In genomic region chr11:65118097-65118837, GRCh38 we compare ENCODE assay signal across 8 cellular contexts. TPM values are rescaled to one million over a fixed set of nuclear protein-coding genes. Genes with fewer than 3 reads are reported as not detected.
DNase-seq lines count a peak whose midpoint lies in the region; ATAC-seq and TF ChIP-seq lines count a peak whose summit lies in the region.

No MANE protein-coding gene starts in this region.

- intact Hi-C loops in activated CD4-positive, alpha-beta T cell treated with anti-CD3 and anti-CD28 coated beads, Interleukin-2, amount 10 ng/mL, durations not matched to agents 24 days and 14 days (cut with micrococcal nuclease) = no loop called here

- H3K36me3 Mint-ChIP-seq in activated CD4-positive, alpha-beta T cell treated with anti-CD3 and anti-CD28 coated beads, Interleukin-2, amount 10 ng/mL, durations not matched to agents 24 days and 14 days (ENCODE audit: low read depth) = peaks cover 52% of the 10 kb centered on the region

- H3K9me3 Mint-ChIP-seq in activated CD4-positive, alpha-beta T cell treated with anti-CD3 and anti-CD28 coated beads, Interleukin-2, amount 10 ng/mL, durations not matched to agents 24 days and 14 days = no peaks in the 10 kb centered on the region
- no peaks in the 10 kb centered on the region for H3K9me3 Mint-ChIP-seq in stimulated activated naive CD8-positive, alpha-beta T cell treated with anti-CD3 and anti-CD28 coated beads, Interleukin-15, amount 100 ng/mL, for 72 hours

- H3K4me1 Mint-ChIP-seq in activated CD4-positive, alpha-beta T cell treated with anti-CD3 and anti-CD28 coated beads, Interleukin-2, amount 10 ng/mL, durations not matched to agents 24 days and 14 days = peaks cover 37% of the 10 kb centered on the region
- peaks cover 83% of the 10 kb centered on the region for H3K4me1 Mint-ChIP-seq in stimulated activated naive CD8-positive, alpha-beta T cell treated with anti-CD3 and anti-CD28 coated beads, Interleukin-15, amount 100 ng/mL, for 72 hours

- no peaks in the 10 kb centered on the region for H3K27me3 ChIP-seq in layer of hippocampus (ENCODE audit: control insufficient read depth, insufficient read depth, low read length)

- H3K4me3 Mint-ChIP-seq in activated CD4-positive, alpha-beta T cell treated with anti-CD3 and anti-CD28 coated beads, Interleukin-2, amount 10 ng/mL, durations not matched to agents 24 days and 14 days = peak overlapping the region; percentile 90
- H3K4me3 Mint-ChIP-seq in stimulated activated naive CD8-positive, alpha-beta T cell treated with anti-CD3 and anti-CD28 coated beads, Interleukin-15, amount 100 ng/mL, for 72 hours = peak overlapping the region; percentile 92 to 95

- peak overlapping the region; percentile 100 for H3K27ac ChIP-seq in VCaP
- H3K27ac ChIP-seq in layer of hippocampus (ENCODE audit: low read depth, low read length) = peak overlapping the region; percentile 94

- DNase-seq in activated CD4-positive, alpha-beta T cell treated with anti-CD3 and anti-CD28 coated beads, Interleukin-2, amount 10 ng/mL, durations not matched to agents 24 days and 14 days = no peak
- DNase-seq in activated CD4-positive, alpha-beta T cell treated with anti-CD3 and anti-CD28 coated beads for 48 hours = no peak
- DNase-seq in stimulated activated naive CD8-positive, alpha-beta T cell treated with anti-CD3 and anti-CD28 coated beads, Interleukin-15, amount 100 ng/mL, for 72 hours = no peak
- DNase-seq in cerebellar cortex (ENCODE audit: low spot score) (no peak), NK-92 (lab: John Stamatoyannopoulos, UW; ENCODE audit: unreplicated experiment) (no peak)

- H3K27ac Mint-ChIP-seq in activated CD4-positive, alpha-beta T cell treated with anti-CD3 and anti-CD28 coated beads, Interleukin-2, amount 10 ng/mL, durations not matched to agents 24 days and 14 days = peak overlapping the region; percentile 95
- H3K27ac Mint-ChIP-seq in stimulated activated naive CD8-positive, alpha-beta T cell treated with anti-CD3 and anti-CD28 coated beads, Interleukin-15, amount 100 ng/mL, for 72 hours = peak overlapping the region; percentile 43 to 98

- TF ChIP-seq CTCF in VCaP (conservative IDR thresholded peaks at IDR 0.05) = no peak; the same call in 1 of the 2 replicates

- H3K27me3 Mint-ChIP-seq in activated CD4-positive, alpha-beta T cell treated with anti-CD3 and anti-CD28 coated beads, Interleukin-2, amount 10 ng/mL, durations not matched to agents 24 days and 14 days = no peaks in the 10 kb centered on the region
- no peaks in the 10 kb centered on the region for H3K27me3 Mint-ChIP-seq in stimulated activated naive CD8-positive, alpha-beta T cell treated with anti-CD3 and anti-CD28 coated beads, Interleukin-15, amount 100 ng/mL, for 72 hours

- no peak for ATAC-seq in stimulated activated naive CD8-positive, alpha-beta T cell treated with anti-CD3 and anti-CD28 coated beads, Interleukin-15, amount 100 ng/mL, for 72 hours
- ATAC-seq in GM21381 (IDR thresholded peaks at IDR 0.05; ENCODE audit: unreplicated experiment) = no peak

RNA-seq across cellular contexts. Expression of gene ZNHIT2, which starts 0.8 kb away (rescaled TPM):
- total RNA-seq in activated CD4-positive, alpha-beta T cell treated with anti-CD3 and anti-CD28 coated beads, Interleukin-2, amount 10 ng/mL, durations not matched to agents 24 days and 14 days = 17.1 and 18.1 TPM in 2 replicates

RNA-seq across cellular contexts. Expression of gene FAU, which starts 3.7 kb away (rescaled TPM):
- total RNA-seq in activated CD4-positive, alpha-beta T cell treated with anti-CD3 and anti-CD28 coated beads, Interleukin-2, amount 10 ng/mL, durations not matched to agents 24 days and 14 days = 1,048 and 1,049 TPM in 2 replicates

RNA-seq across cellular contexts. Expression of gene MRPL49, which starts 3.9 kb away (rescaled TPM):
- 78.1 and 81.4 TPM in 2 replicates for total RNA-seq in activated CD4-positive, alpha-beta T cell treated with anti-CD3 and anti-CD28 coated beads, Interleukin-2, amount 10 ng/mL, durations not matched to agents 24 days and 14 days

RNA-seq across cellular contexts. Expression of gene TM7SF2, which starts 6.6 kb away (rescaled TPM):
- 28.2 and 28.9 TPM in 2 replicates for total RNA-seq in activated CD4-positive, alpha-beta T cell treated with anti-CD3 and anti-CD28 coated beads, Interleukin-2, amount 10 ng/mL, durations not matched to agents 24 days and 14 days

RNA-seq across cellular contexts. Expression of gene SYVN1, which starts 16.1 kb away (rescaled TPM):
- total RNA-seq in activated CD4-positive, alpha-beta T cell treated with anti-CD3 and anti-CD28 coated beads, Interleukin-2, amount 10 ng/mL, durations not matched to agents 24 days and 14 days = 36.9 and 39.0 TPM in 2 replicates
